ENCODE assay signal across 21 cellular contexts in genomic region chr4:8263397-8263796, GRCh38. TPM values are rescaled to one million over a fixed set of nuclear protein-coding genes. Genes with fewer than 3 reads are reported as not detected.
"Had no signal": no experiment of that assay in that cellular context is flagged by ENCODE, and none has a peak within 500 bp of the region (broad histone marks: within the 10 kb centered on the region; RNA-seq: fewer than 3 reads in every experiment).

No MANE protein-coding gene starts in this region.

- H3K9me3 Mint-ChIP-seq: stimulated activated naive B cell treated with anti-CD40 and anti-IgM and Interleukin-4, amounts not matched to agents 10 μg/mL and 1 μg/mL and 100 μg/mL, for 72 hours; stimulated activated naive CD8-positive, alpha-beta T cell treated with anti-CD3 and anti-CD28 coated beads, Interleukin-15, amount 100 ng/mL, for 72 hours had no signal

- H3K4me3 Mint-ChIP-seq: naive thymus-derived CD4-positive, alpha-beta T cell; stimulated activated naive B cell treated with anti-CD40 and anti-IgM and Interleukin-4, amounts not matched to agents 10 μg/mL and 1 μg/mL and 100 μg/mL, for 72 hours; stimulated activated naive CD8-positive, alpha-beta T cell treated with anti-CD3 and anti-CD28 coated beads, Interleukin-15, amount 100 ng/mL, for 72 hours had no signal

- H3K36me3 ChIP-seq: heart left ventricle, prostate gland, spleen, thoracic aorta, transverse colon had no signal

- H3K4me1 ChIP-seq: parathyroid adenoma, prostate gland had no signal

- H3K27ac ChIP-seq: dorsolateral prefrontal cortex, heart left ventricle, parathyroid adenoma, prostate gland, spleen, thoracic aorta, transverse colon had no signal

- H3K36me3 Mint-ChIP-seq: naive thymus-derived CD4-positive, alpha-beta T cell; stimulated activated naive B cell treated with anti-CD40 and anti-IgM and Interleukin-4, amounts not matched to agents 10 μg/mL and 1 μg/mL and 100 μg/mL, for 72 hours had no signal

- FAIRE-seq: endometrium, frontal cortex had no signal

- ATAC-seq: esophagus mucosa; heart left ventricle; left colon; naive thymus-derived CD4-positive, alpha-beta T cell; sciatic nerve; stimulated activated naive B cell treated with anti-CD40 and anti-IgM and Interleukin-4, amounts not matched to agents 10 μg/mL and 1 μg/mL and 100 μg/mL, for 72 hours; stimulated activated naive CD8-positive, alpha-beta T cell treated with anti-CD3 and anti-CD28 coated beads, Interleukin-15, amount 100 ng/mL, for 72 hours had no signal

- H3K4me3 ChIP-seq: dorsolateral prefrontal cortex, heart left ventricle, prostate gland, spleen, thoracic aorta, transverse colon had no signal

- H2AFZ ChIP-seq: parathyroid adenoma had no signal

- H3K9me3 ChIP-seq: heart left ventricle, prostate gland, spleen, thoracic aorta, transverse colon had no signal

- H3K27ac Mint-ChIP-seq: stimulated activated naive B cell treated with anti-CD40 and anti-IgM and Interleukin-4, amounts not matched to agents 10 μg/mL and 1 μg/mL and 100 μg/mL, for 72 hours; stimulated activated naive CD8-positive, alpha-beta T cell treated with anti-CD3 and anti-CD28 coated beads, Interleukin-15, amount 100 ng/mL, for 72 hours had no signal

- H3K79me2 ChIP-seq: parathyroid adenoma had no signal

- H3K4me1 Mint-ChIP-seq: stimulated activated naive CD8-positive, alpha-beta T cell treated with anti-CD3 and anti-CD28 coated beads, Interleukin-15, amount 100 ng/mL, for 72 hours had no signal

- H3K27me3 ChIP-seq: heart left ventricle had no signal

- DNase-seq: cortex of kidney; dorsolateral prefrontal cortex; effector memory CD4-positive, alpha-beta T cell; hippocampal formation; left colon; naive thymus-derived CD4-positive, alpha-beta T cell; spleen; stimulated activated CD4-positive, alpha-beta T cell treated with anti-CD3 and anti-CD28 coated beads, Interleukin-2, amount 100 ng/mL, for 24 hours; stimulated activated CD4-positive, alpha-beta T cell treated with anti-CD3 and anti-CD28 coated beads, Interleukin-4, amount 100 ng/mL, for 4 hours; stimulated activated naive B cell treated with anti-CD40 and anti-IgM and Interleukin-4, amounts not matched to agents 10 μg/mL and 1 μg/mL and 100 μg/mL, for 72 hours; stimulated activated naive CD8-positive, alpha-beta T cell treated with anti-CD3 and anti-CD28 coated beads, Interleukin-15, amount 100 ng/mL, for 72 hours; transverse colon had no signal

- H3K9ac ChIP-seq: parathyroid adenoma had no signal

RNA-seq across cellular contexts. Expression of gene HTRA3, which starts 6.2 kb away (rescaled TPM):
- total RNA-seq: mononuclear cell; naive thymus-derived CD4-positive, alpha-beta T cell had no signal
- polyA plus RNA-seq: naive thymus-derived CD4-positive, alpha-beta T cell had no signal
